8 cellular contexts compared by ENCODE assay signal in genomic region chr1:35220976-35221375, GRCh38. TPM values are rescaled to one million over a fixed set of nuclear protein-coding genes. Genes with fewer than 3 reads are reported as not detected.
DNase-seq lines count a peak whose midpoint lies in the region; ATAC-seq and TF ChIP-seq lines count a peak whose summit lies in the region.

No MANE protein-coding gene starts in this region.

- no peak overlapping the region for H3K27ac Mint-ChIP-seq in activated CD4-positive, alpha-beta memory T cell treated with anti-CD3 and anti-CD28 coated beads for 36 hours
- no peak overlapping the region for H3K27ac Mint-ChIP-seq in activated CD4-positive, alpha-beta memory T cell treated with anti-CD3 and anti-CD28 coated beads, Interleukin-2, amount 10 ng/mL, durations not matched to agents 7 days and 5 days

- H3K4me2 ChIP-seq in MM.1S (ENCODE audit: low read depth, low read length): no peak overlapping the region

- WGBS in prostate gland: 55% methylated on average over 2 of the region's 2 CpGs

- H3K9me2 ChIP-seq in MM.1S (replicated peaks; ENCODE audit: insufficient read depth, low read length): no peaks in the 10 kb centered on the region

- H3K36me3 ChIP-seq in MM.1S (replicated peaks; ENCODE audit: insufficient read depth, low read length): no peaks in the 10 kb centered on the region
- no peaks in the 10 kb centered on the region for H3K36me3 ChIP-seq in prostate gland

- H3K27ac ChIP-seq in MM.1S (ENCODE audit: low read length): no peak overlapping the region
- H3K27ac ChIP-seq in prostate gland: no peak overlapping the region

- H3K9me3 Mint-ChIP-seq in activated CD4-positive, alpha-beta memory T cell treated with anti-CD3 and anti-CD28 coated beads for 36 hours: no peaks in the 10 kb centered on the region
- H3K9me3 Mint-ChIP-seq in activated CD4-positive, alpha-beta memory T cell treated with anti-CD3 and anti-CD28 coated beads, Interleukin-2, amount 10 ng/mL, durations not matched to agents 7 days and 5 days: no peaks in the 10 kb centered on the region

- no peak overlapping the region for H2AFZ ChIP-seq in MM.1S (ENCODE audit: low read length)

- H3K4me1 Mint-ChIP-seq in activated CD4-positive, alpha-beta memory T cell treated with anti-CD3 and anti-CD28 coated beads for 36 hours (ENCODE audit: low read depth): no peaks in the 10 kb centered on the region
- no peaks in the 10 kb centered on the region for H3K4me1 Mint-ChIP-seq in activated CD4-positive, alpha-beta memory T cell treated with anti-CD3 and anti-CD28 coated beads, Interleukin-2, amount 10 ng/mL, durations not matched to agents 7 days and 5 days

- H3K4me3 ChIP-seq in MM.1S (ENCODE audit: low read length) (no peak overlapping the region), cardiac fibroblast (replicated peaks in 1 of 2; ENCODE audit: low read depth in 2 of 2, low read length in 2 of 2) (no peak overlapping the region), prostate gland (no peak overlapping the region)

- TF ChIP-seq CTCF in MM.1S (IDR thresholded peaks at IDR 0.05; ENCODE audit: low read length) (peak; percentile 39), cardiac fibroblast (IDR thresholded peaks at IDR 0.05; ENCODE audit: low read depth, low read length) (peak; percentile 56), prostate gland (IDR thresholded peaks at IDR 0.05) (no peak)

- ATAC-seq in HG03097 (IDR thresholded peaks at IDR 0.05; ENCODE audit: low FRiP score, unreplicated experiment): no peak

- no peaks in the 10 kb centered on the region for H3K36me3 Mint-ChIP-seq in activated CD4-positive, alpha-beta memory T cell treated with anti-CD3 and anti-CD28 coated beads for 36 hours
- no peaks in the 10 kb centered on the region for H3K36me3 Mint-ChIP-seq in activated CD4-positive, alpha-beta memory T cell treated with anti-CD3 and anti-CD28 coated beads, Interleukin-2, amount 10 ng/mL, durations not matched to agents 7 days and 5 days (ENCODE audit: low read depth)

- H3K27me3 ChIP-seq in MM.1S (replicated peaks; ENCODE audit: insufficient read depth, low read length) (no peaks in the 10 kb centered on the region), prostate gland (replicated peaks; ENCODE audit: insufficient read depth) (no peaks in the 10 kb centered on the region)

- H3K27me3 Mint-ChIP-seq in activated CD4-positive, alpha-beta memory T cell treated with anti-CD3 and anti-CD28 coated beads for 36 hours: peaks cover 2% of the 10 kb centered on the region
- no peaks in the 10 kb centered on the region for H3K27me3 Mint-ChIP-seq in activated CD4-positive, alpha-beta memory T cell treated with anti-CD3 and anti-CD28 coated beads, Interleukin-2, amount 10 ng/mL, durations not matched to agents 7 days and 5 days

- intact Hi-C loops in activated CD4-positive, alpha-beta memory T cell treated with anti-CD3 and anti-CD28 coated beads for 36 hours (cut with micrococcal nuclease): no loop called here
- intact Hi-C loops in prostate gland (cut with DNase I): no loop called here

- H4K20me1 ChIP-seq in MM.1S (ENCODE audit: insufficient read depth, low read length): no peaks in the 10 kb centered on the region

- H3K4me1 ChIP-seq in MM.1S (ENCODE audit: low read length) (no peaks in the 10 kb centered on the region), prostate gland (replicated peaks) (no peaks in the 10 kb centered on the region)

- CTCF ChIA-PET in activated CD4-positive, alpha-beta memory T cell treated with anti-CD3 and anti-CD28 coated beads for 36 hours (lab: Charles Lee): interaction anchor here (0.6 kb wide), 1 partner anchor 22 kb away, joined by 3 read pairs; no protein-coding TSS in a partner anchor
- CTCF ChIA-PET in activated CD4-positive, alpha-beta memory T cell treated with anti-CD3 and anti-CD28 coated beads, Interleukin-2, amount 10 ng/mL, durations not matched to agents 7 days and 5 days (lab: Charles Lee): interaction anchor here (1.7 kb wide), 1 partner anchor 27 kb away, joined by 3 read pairs; no protein-coding TSS in a partner anchor

- peak; percentile 12 for DNase-seq in activated CD4-positive, alpha-beta memory T cell treated with anti-CD3 and anti-CD28 coated beads for 36 hours
- DNase-seq in activated CD4-positive, alpha-beta memory T cell treated with anti-CD3 and anti-CD28 coated beads, Interleukin-2, amount 10 ng/mL, durations not matched to agents 7 days and 5 days: no peak
- peak; percentile 21 for DNase-seq in MM.1S
- peak; percentile 27 to 34 for DNase-seq in cardiac fibroblast (ENCODE audit: low read depth in 2 of 2)
- peak; percentile 9 for DNase-seq in renal cortical epithelial cell (ENCODE audit: low read depth)
- DNase-seq in NCI-H2029 (lab: John Stamatoyannopoulos, UW): no peak
- DNase-seq in prostate gland (ENCODE audit: low spot score): no peak

- H3F3A ChIP-seq in MM.1S (ENCODE audit: insufficient read depth, low read length): no peaks in the 10 kb centered on the region

- H3K9ac ChIP-seq in MM.1S (ENCODE audit: low read length): no peak overlapping the region

- no peaks in the 10 kb centered on the region for H3K79me2 ChIP-seq in MM.1S (ENCODE audit: low read length)

- POLR2A ChIA-PET in activated CD4-positive, alpha-beta memory T cell treated with anti-CD3 and anti-CD28 coated beads for 36 hours (lab: Charles Lee): no interaction called here
- POLR2A ChIA-PET in activated CD4-positive, alpha-beta memory T cell treated with anti-CD3 and anti-CD28 coated beads, Interleukin-2, amount 10 ng/mL, durations not matched to agents 7 days and 5 days (lab: Charles Lee): no interaction called here

- H3K9me3 ChIP-seq in MM.1S (replicated peaks; ENCODE audit: insufficient read depth, low read length) (no peaks in the 10 kb centered on the region), prostate gland (no peaks in the 10 kb centered on the region)

- H3K4me3 Mint-ChIP-seq in activated CD4-positive, alpha-beta memory T cell treated with anti-CD3 and anti-CD28 coated beads for 36 hours: no peak overlapping the region
- H3K4me3 Mint-ChIP-seq in activated CD4-positive, alpha-beta memory T cell treated with anti-CD3 and anti-CD28 coated beads, Interleukin-2, amount 10 ng/mL, durations not matched to agents 7 days and 5 days: no peak overlapping the region

- no peak for TF ChIP-seq POLR2A in prostate gland (IDR thresholded peaks at IDR 0.05)

RNA-seq across cellular contexts. Expression of gene SFPQ, which starts 28.0 kb away (rescaled TPM):
- 100 to 1,000 TPM; 259 to 275 TPM for total RNA-seq in activated CD4-positive, alpha-beta memory T cell treated with anti-CD3 and anti-CD28 coated beads for 36 hours
- 100 to 1,000 TPM; 319 to 328 TPM for total RNA-seq in activated CD4-positive, alpha-beta memory T cell treated with anti-CD3 and anti-CD28 coated beads, Interleukin-2, amount 10 ng/mL, durations not matched to agents 7 days and 5 days
- total RNA-seq in renal cortical epithelial cell: 167 and 281 TPM in 2 replicates
- 100 to 1,000 TPM; 178 to 311 TPM for total RNA-seq in prostate gland

RNA-seq across cellular contexts. Expression of gene ZMYM4, which starts 47.5 kb away (rescaled TPM):
- total RNA-seq in activated CD4-positive, alpha-beta memory T cell treated with anti-CD3 and anti-CD28 coated beads for 36 hours: 10 to 100 TPM; 27.2 to 27.4 TPM
- 10 to 100 TPM; 26.8 to 28.7 TPM for total RNA-seq in activated CD4-positive, alpha-beta memory T cell treated with anti-CD3 and anti-CD28 coated beads, Interleukin-2, amount 10 ng/mL, durations not matched to agents 7 days and 5 days
- 28.1 and 52.3 TPM in 2 replicates for total RNA-seq in renal cortical epithelial cell
- 10 to 100 TPM; 34.9 to 42.1 TPM for total RNA-seq in prostate gland

Comparison
In these comparisons a context has a peak if more than half of its experiments do, and no peak if none do; other contexts are left out.
1. DNase-seq: peak in activated CD4-positive, alpha-beta memory T cell treated with anti-CD3 and anti-CD28 coated beads for 36 hours (single experiment), MM.1S (single experiment), cardiac fibroblast (2 of 2) and renal cortical epithelial cell (single experiment); none in activated CD4-positive, alpha-beta memory T cell treated with anti-CD3 and anti-CD28 coated beads, Interleukin-2, amount 10 ng/mL, durations not matched to agents 7 days and 5 days (single experiment), NCI-H2029 (single experiment) and prostate gland (single experiment).
2. CTCF ChIP-seq: peak in MM.1S (single experiment) and cardiac fibroblast (single experiment); none in prostate gland (0 of 4).